8 cellular contexts compared by ENCODE assay signal in the genomic region with DNA sequence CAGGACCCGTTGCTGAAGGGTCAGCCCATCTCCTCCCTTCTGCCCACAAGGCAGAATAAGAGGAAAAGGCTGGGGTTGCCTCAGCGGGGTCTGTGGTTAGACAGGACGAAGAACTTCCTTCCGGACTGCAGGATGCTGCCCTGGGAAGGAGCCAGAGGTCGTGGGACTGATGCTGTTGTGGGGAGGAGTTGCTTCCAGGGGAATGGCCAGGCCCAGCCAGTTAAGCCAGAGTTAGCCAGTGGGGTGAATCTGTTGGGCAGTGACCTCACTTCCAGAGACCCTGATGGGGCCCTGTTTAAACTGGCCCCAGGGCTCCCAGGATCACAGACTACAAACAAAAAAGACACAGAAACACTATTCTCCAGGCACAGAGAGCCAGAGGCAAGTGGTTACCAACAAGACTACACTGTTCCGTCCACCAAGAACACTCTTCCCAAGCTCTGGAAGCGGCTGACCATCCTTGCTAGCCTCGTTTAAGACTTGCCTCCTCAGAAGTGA. TPM values are rescaled to one million over a fixed set of nuclear protein-coding genes. Genes with fewer than 3 reads are reported as not detected.
DNase-seq lines count a peak whose midpoint lies in the region; ATAC-seq and TF ChIP-seq lines count a peak whose summit lies in the region.

No MANE protein-coding gene starts in this region.

- no peaks in the 10 kb centered on the region for H4K20me1 ChIP-seq in osteoblast (ENCODE audit: insufficient read depth, low read length)
- no peaks in the 10 kb centered on the region for H4K20me1 ChIP-seq in hepatocyte (ENCODE audit: insufficient read depth, poor library complexity, severe bottlenecking)

- TF ChIP-seq CTCF in fibroblast of mammary gland (conservative IDR thresholded peaks at IDR 0.05; ENCODE audit: control insufficient read depth, insufficient read depth, low read depth, low read length) (no peak), osteoblast (IDR thresholded peaks at IDR 0.05; ENCODE audit: extremely low read depth, low read depth, low read length) (no peak), hepatocyte (IDR thresholded peaks at IDR 0.05; ENCODE audit: poor library complexity) (no peak)

- no peaks in the 10 kb centered on the region for H3K9me3 ChIP-seq in osteoblast (ENCODE audit: low read depth, low read length)
- no peaks in the 10 kb centered on the region for H3K9me3 ChIP-seq in hepatocyte (ENCODE audit: low read depth)

- no peak for ATAC-seq in HG02840 (IDR thresholded peaks at IDR 0.05; ENCODE audit: low FRiP score, unreplicated experiment)
- ATAC-seq in SK-N-SH treated with all-trans-retinoic acid at 6 μM for 48 hours = no peak

- no peaks in the 10 kb centered on the region for H3K9me2 ChIP-seq in hepatocyte (replicated peaks; ENCODE audit: insufficient read depth)

- H3K36me3 ChIP-seq in osteoblast (ENCODE audit: insufficient read depth, low read length) = no peaks in the 10 kb centered on the region
- H3K36me3 ChIP-seq in hepatocyte (replicated peaks; ENCODE audit: insufficient read depth, low read depth) = no peaks in the 10 kb centered on the region

- H3K27ac ChIP-seq in osteoblast (ENCODE audit: low read depth, low read length) (no peak overlapping the region), hepatocyte (no peak overlapping the region)

- H3K4me1 ChIP-seq in osteoblast (ENCODE audit: insufficient read depth, low read length) (peaks cover 26% of the 10 kb centered on the region), hepatocyte (ENCODE audit: insufficient read depth) (peaks cover 30% of the 10 kb centered on the region)

- H2AFZ ChIP-seq in osteoblast (ENCODE audit: low read length) (peak overlapping the region; percentile 74), hepatocyte (no peak overlapping the region)

- no peaks in the 10 kb centered on the region for H3K79me2 ChIP-seq in osteoblast (ENCODE audit: insufficient read depth, low read length)
- peaks cover 12% of the 10 kb centered on the region for H3K79me2 ChIP-seq in hepatocyte

- H3K4me3 ChIP-seq in fibroblast of mammary gland (ENCODE audit: control insufficient read depth, low read depth, low read length) (no peak overlapping the region), osteoblast (ENCODE audit: insufficient read depth, low read length) (no peak overlapping the region), hepatocyte (no peak overlapping the region)

- H3K27me3 ChIP-seq in osteoblast (ENCODE audit: insufficient read depth, low read length) = no peaks in the 10 kb centered on the region
- H3K27me3 ChIP-seq in hepatocyte = no peaks in the 10 kb centered on the region

- DNase-seq in GF-D8 (lab: John Stamatoyannopoulos, UW) (peak; percentile 76), SKM-1 treated with dmso at 0.1 percent for 144 hours (lab: John Stamatoyannopoulos, UW; ENCODE audit: unreplicated experiment) (peak; percentile 76), fibroblast of mammary gland (ENCODE audit: low read depth) (peak; percentile 66), osteoblast (ENCODE audit: insufficient read length, low spot score, missing footprints) (peak; percentile 92), hepatocyte (ENCODE audit: low spot score) (no peak), NCI-H187 treated with DMSO at 0.1 percent for 48 hours (lab: John Stamatoyannopoulos, UW) (no peak)

- 63% methylated on average over 8 of the region's 8 CpGs for WGBS in hepatocyte (ENCODE audit: low lambda C conversion rate, missing lambda C conversion rate)

- no peak overlapping the region for H3K4me2 ChIP-seq in osteoblast (ENCODE audit: insufficient read depth, low read length)
- H3K4me2 ChIP-seq in hepatocyte = no peak overlapping the region

TF ChIP-seq in SK-N-SH treated with all-trans-retinoic acid at 6 μM for 48 hours, 23 proteins besides CTCF, POLR2A, EP300 and RAD21 (continues in another document):
- no peak for TF ChIP-seq PPARA (CRISPR knock-in tag; IDR thresholded peaks at IDR 0.05; ENCODE audit: borderline replicate concordance)
- TF ChIP-seq, protein P1, sequence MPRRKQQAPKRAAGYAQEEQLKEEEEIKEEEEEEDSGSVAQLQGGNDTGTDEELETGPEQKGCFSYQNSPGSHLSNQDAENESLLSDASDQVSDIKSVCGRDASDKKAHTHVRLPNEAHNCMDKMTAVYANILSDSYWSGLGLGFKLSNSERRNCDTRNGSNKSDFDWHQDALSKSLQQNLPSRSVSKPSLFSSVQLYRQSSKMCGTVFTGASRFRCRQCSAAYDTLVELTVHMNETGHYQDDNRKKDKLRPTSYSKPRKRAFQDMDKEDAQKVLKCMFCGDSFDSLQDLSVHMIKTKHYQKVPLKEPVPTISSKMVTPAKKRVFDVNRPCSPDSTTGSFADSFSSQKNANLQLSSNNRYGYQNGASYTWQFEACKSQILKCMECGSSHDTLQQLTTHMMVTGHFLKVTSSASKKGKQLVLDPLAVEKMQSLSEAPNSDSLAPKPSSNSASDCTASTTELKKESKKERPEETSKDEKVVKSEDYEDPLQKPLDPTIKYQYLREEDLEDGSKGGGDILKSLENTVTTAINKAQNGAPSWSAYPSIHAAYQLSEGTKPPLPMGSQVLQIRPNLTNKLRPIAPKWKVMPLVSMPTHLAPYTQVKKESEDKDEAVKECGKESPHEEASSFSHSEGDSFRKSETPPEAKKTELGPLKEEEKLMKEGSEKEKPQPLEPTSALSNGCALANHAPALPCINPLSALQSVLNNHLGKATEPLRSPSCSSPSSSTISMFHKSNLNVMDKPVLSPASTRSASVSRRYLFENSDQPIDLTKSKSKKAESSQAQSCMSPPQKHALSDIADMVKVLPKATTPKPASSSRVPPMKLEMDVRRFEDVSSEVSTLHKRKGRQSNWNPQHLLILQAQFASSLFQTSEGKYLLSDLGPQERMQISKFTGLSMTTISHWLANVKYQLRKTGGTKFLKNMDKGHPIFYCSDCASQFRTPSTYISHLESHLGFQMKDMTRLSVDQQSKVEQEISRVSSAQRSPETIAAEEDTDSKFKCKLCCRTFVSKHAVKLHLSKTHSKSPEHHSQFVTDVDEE (CRISPR knock-in tag; IDR thresholded peaks at IDR 0.05) = no peak
- TF ChIP-seq TOX (CRISPR knock-in tag; IDR thresholded peaks at IDR 0.05; ENCODE audit: borderline replicate concordance) = no peak
- TF ChIP-seq ZFP30 (CRISPR knock-in tag; IDR thresholded peaks at IDR 0.05) = no peak
- TF ChIP-seq RARB (CRISPR knock-in tag; IDR thresholded peaks at IDR 0.05) = no peak
- TF ChIP-seq, protein P2, sequence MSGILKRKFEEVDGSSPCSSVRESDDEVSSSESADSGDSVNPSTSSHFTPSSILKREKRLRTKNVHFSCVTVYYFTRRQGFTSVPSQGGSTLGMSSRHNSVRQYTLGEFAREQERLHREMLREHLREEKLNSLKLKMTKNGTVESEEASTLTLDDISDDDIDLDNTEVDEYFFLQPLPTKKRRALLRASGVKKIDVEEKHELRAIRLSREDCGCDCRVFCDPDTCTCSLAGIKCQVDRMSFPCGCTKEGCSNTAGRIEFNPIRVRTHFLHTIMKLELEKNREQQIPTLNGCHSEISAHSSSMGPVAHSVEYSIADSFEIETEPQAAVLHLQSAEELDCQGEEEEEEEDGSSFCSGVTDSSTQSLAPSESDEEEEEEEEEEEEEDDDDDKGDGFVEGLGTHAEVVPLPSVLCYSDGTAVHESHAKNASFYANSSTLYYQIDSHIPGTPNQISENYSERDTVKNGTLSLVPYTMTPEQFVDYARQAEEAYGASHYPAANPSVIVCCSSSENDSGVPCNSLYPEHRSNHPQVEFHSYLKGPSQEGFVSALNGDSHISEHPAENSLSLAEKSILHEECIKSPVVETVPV (CRISPR knock-in tag; IDR thresholded peaks at IDR 0.05) = no peak
- no peak for TF ChIP-seq ESRRG (CRISPR knock-in tag; IDR thresholded peaks at IDR 0.05)
- no peak for TF ChIP-seq GLIS3 (CRISPR knock-in tag; IDR thresholded peaks at IDR 0.05)
- no peak for TF ChIP-seq CREB5 (CRISPR knock-in tag; IDR thresholded peaks at IDR 0.05; ENCODE audit: low read depth)
- TF ChIP-seq ZNF565 (CRISPR knock-in tag; conservative IDR thresholded peaks at IDR 0.05; ENCODE audit: low read depth) = no peak
- TF ChIP-seq, protein P3, sequence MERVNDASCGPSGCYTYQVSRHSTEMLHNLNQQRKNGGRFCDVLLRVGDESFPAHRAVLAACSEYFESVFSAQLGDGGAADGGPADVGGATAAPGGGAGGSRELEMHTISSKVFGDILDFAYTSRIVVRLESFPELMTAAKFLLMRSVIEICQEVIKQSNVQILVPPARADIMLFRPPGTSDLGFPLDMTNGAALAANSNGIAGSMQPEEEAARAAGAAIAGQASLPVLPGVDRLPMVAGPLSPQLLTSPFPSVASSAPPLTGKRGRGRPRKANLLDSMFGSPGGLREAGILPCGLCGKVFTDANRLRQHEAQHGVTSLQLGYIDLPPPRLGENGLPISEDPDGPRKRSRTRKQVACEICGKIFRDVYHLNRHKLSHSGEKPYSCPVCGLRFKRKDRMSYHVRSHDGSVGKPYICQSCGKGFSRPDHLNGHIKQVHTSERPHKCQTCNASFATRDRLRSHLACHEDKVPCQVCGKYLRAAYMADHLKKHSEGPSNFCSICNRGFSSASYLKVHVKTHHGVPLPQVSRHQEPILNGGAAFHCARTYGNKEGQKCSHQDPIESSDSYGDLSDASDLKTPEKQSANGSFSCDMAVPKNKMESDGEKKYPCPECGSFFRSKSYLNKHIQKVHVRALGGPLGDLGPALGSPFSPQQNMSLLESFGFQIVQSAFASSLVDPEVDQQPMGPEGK (CRISPR knock-in tag; IDR thresholded peaks at IDR 0.05; ENCODE audit: borderline replicate concordance) = no peak
- no peak for TF ChIP-seq ZC3H10 (CRISPR knock-in tag; IDR thresholded peaks at IDR 0.05)
- no peak for TF ChIP-seq ZNF70 (CRISPR knock-in tag; IDR thresholded peaks at IDR 0.05)

RNA-seq across cellular contexts. Expression of gene FAM229A, which starts 13.0 kb away (rescaled TPM):
- 1.8 and 2.5 TPM in 2 replicates for total RNA-seq in osteoblast
- 4.2 and 5.4 TPM in 2 replicates for total RNA-seq in hepatocyte
- 3.4 and 5.2 TPM in 2 replicates for polyA plus RNA-seq in hepatocyte

RNA-seq across cellular contexts. Expression of gene TSSK3, which starts 13.1 kb away (rescaled TPM):
- total RNA-seq in osteoblast (1.5 and 1.8 TPM in 2 replicates), hepatocyte (1.4 TPM in 1 of 2 replicates, not detected in the other)
- 1.4 and 1.5 TPM in 2 replicates for polyA plus RNA-seq in hepatocyte

RNA-seq across cellular contexts. Expression of gene MARCKSL1, which starts 13.2 kb away (rescaled TPM):
- 15.9 and 16.6 TPM in 2 replicates for total RNA-seq in osteoblast
- 143 and 149 TPM in 2 replicates for total RNA-seq in hepatocyte
- 346 and 358 TPM in 2 replicates for polyA plus RNA-seq in hepatocyte

RNA-seq across cellular contexts. Expression of gene BSDC1, which starts 45.0 kb away (rescaled TPM):
- total RNA-seq in osteoblast (68.0 and 69.0 TPM in 2 replicates), hepatocyte (69.6 and 80.5 TPM in 2 replicates)
- 56.2 and 65.7 TPM in 2 replicates for polyA plus RNA-seq in hepatocyte

RNA-seq across cellular contexts. Expression of gene HDAC1, which starts 57.4 kb away (rescaled TPM):
- total RNA-seq in osteoblast (44.5 and 46.6 TPM in 2 replicates), hepatocyte (94.6 and 95.8 TPM in 2 replicates)
- 108 and 117 TPM in 2 replicates for polyA plus RNA-seq in hepatocyte

Comparison
In these comparisons a context has a peak if more than half of its experiments do, and no peak if none do; other contexts are left out.
1. DNase-seq: peak in GF-D8 (single experiment), SKM-1 treated with dmso at 0.1 percent for 144 hours (single experiment), fibroblast of mammary gland (single experiment) and osteoblast (single experiment); none in hepatocyte (single experiment) and NCI-H187 treated with DMSO at 0.1 percent for 48 hours (single experiment).